29 cellular contexts compared by ENCODE assay signal in the genomic region with DNA sequence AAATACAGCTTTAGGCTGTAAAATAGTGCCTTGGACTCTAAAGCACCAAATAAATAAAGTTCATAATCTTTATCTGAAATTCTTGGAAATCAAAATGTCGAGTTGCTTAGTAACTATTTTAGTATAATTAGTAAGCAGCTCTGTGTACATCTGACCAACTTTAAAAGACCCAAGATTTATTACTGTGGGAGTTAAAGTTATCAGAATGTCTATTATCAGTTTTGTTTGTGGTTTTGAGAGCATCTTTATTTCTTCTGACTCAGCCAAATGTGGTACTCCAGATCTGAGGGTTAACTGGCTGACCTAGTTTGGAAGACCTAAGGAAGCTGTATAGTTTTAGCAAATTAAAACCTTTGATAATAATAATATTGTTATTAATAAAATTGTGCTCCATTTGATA.
"Had no signal": no experiment of that assay in that cellular context is flagged by ENCODE, and none has a peak within 500 bp of the region (broad histone marks: within the 10 kb centered on the region; RNA-seq: fewer than 3 reads in every experiment).

No MANE protein-coding gene starts in this region.

- DNase-seq: activated CD4-positive, alpha-beta memory T cell treated with anti-CD3 and anti-CD28 coated beads, Interleukin-2, amount 10 ng/mL, durations not matched to agents 7 days and 5 days; activated CD4-positive, alpha-beta T cell treated with anti-CD3 and anti-CD28 coated beads for 1 hour; activated CD4-positive, alpha-beta T cell treated with anti-CD3 and anti-CD28 coated beads for 4 hours; activated CD4-positive, alpha-beta T cell treated with anti-CD3 and anti-CD28 coated beads, Interleukin-2, amount 10 ng/mL, durations not matched to agents 7 days and 5 days; activated CD4-positive, alpha-beta T cell treated with anti-CD3 and anti-CD28 coated beads, Interleukin-2, amount 50 U/mL, for 4 hours; activated CD8-positive, alpha-beta memory T cell treated with anti-CD3 and anti-CD28 coated beads, Interleukin-2, amount 50 U/mL, for 48 hours; activated gamma-delta T cell; activated naive CD4-positive, alpha-beta T cell; activated naive CD4-positive, alpha-beta T cell treated with anti-CD3 and anti-CD28 coated beads, Interleukin-2, amount 10 ng/mL, durations not matched to agents 7 days and 5 days; activated naive CD8-positive, alpha-beta T cell treated with anti-CD3 and anti-CD28 coated beads, Interleukin-2, amount 10 ng/mL, durations not matched to agents 7 days and 5 days; activated T-cell treated with anti-CD3 and anti-CD28 coated beads for 4 hours; activated T-cell treated with anti-CD3 and anti-CD28 coated beads, Interleukin-2, amount 50 U/mL, for 24 hours; activated T-cell treated with anti-CD3 and anti-CD28 coated beads, Interleukin-2, amount 50 U/mL, for 72 hours; amniotic stem cell; anterior cingulate cortex; brain microvascular endothelial cell; dorsolateral prefrontal cortex; effector memory CD8-positive, alpha-beta T cell; foreskin melanocyte; heart right ventricle; T-helper 2 cell had no signal

- H3K4me3 ChIP-seq: coronary artery, dorsolateral prefrontal cortex, gastroesophageal sphincter, heart right ventricle, hepatocyte had no signal

- FAIRE-seq: astrocyte, bronchial epithelial cell had no signal

- ATAC-seq: activated naive CD4-positive, alpha-beta T cell treated with anti-CD3 and anti-CD28 coated beads, Interleukin-2, amount 50 U/mL, for 72 hours; activated T-cell treated with anti-CD3 and anti-CD28 coated beads, Interleukin-2, amount 50 U/mL, for 72 hours; effector memory CD8-positive, alpha-beta T cell; esophagus mucosa; gastroesophageal sphincter; heart right ventricle; WTC11 had no signal
